In the genomic region with DNA sequence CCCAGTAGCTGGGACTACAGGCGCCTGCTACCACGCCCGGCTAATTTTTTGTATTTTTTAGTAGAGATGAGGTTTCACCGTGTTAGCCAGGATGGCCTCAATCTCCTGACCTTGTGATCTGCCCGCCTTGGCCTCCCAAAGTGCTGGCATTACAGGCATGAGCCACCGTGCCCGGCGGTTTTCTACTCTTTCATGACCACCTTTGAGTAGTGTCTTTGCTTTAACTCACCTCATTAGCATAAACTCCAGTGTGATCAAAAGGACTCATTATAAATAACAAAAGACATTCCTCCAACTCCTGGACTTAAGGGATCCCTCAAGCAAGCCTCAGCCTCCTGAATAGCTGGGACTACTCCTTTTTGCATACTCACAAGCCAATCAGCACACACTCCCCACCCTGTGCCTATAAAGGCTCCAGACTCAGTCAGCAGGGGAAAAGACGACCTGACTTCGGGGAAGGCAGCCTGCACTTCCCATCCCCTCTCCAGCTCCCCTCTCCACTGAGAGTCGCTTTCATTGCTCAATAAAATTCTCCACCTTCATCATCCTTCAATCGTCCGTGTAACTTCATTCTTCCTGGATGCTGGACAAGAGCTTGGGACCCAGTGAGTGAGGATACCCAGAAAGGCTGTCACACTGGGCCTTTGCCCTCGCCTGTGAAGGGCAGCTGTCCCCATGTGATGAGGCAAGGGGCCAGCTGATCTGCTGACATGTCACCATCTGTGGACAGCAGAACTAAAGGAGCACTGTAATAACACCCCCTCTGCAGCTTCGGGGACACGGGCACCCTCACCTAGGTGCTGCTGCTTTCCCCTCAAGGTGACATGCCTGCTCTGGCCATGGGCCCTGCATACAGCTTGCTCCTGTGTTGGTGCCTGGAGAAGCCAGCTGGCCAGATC, we compare ENCODE assay signal across 23 cellular contexts. TPM values are rescaled to one million over a fixed set of nuclear protein-coding genes. Genes with fewer than 3 reads are reported as not detected.
A peak's percentile ranks its signal among the peaks of the same experiment; 100 is the strongest.
DNase-seq lines count a peak whose midpoint lies in the region; ATAC-seq and TF ChIP-seq lines count a peak whose summit lies in the region.
"Had no signal": no experiment of that assay in that cellular context is flagged by ENCODE, and none has a peak within 500 bp of the region (broad histone marks: within the 10 kb centered on the region; RNA-seq: fewer than 3 reads in every experiment).

No MANE protein-coding gene starts in this region.

- no CpG with 5 or more reads among the region's 16 CpGs for WGBS in iPS DF 6.9 (ENCODE audit: insufficient coverage, insufficient read length)

- in situ Hi-C loops in Panc1 (cut with HindIII; ENCODE audit: low pct_unique_long_range_greater_than_20kb, low sequenced_read_pairs), result no loop called here

- TF ChIP-seq CTCF in Panc1 (IDR thresholded peaks at IDR 0.05), result no peak
- TF ChIP-seq CTCF in progenitor cell of endocrine pancreas (IDR thresholded peaks at IDR 0.05; ENCODE audit: unreplicated experiment), result no peak

- H3K9me3 Mint-ChIP-seq in activated CD4-positive, alpha-beta memory T cell treated with anti-CD3 and anti-CD28 coated beads, Interleukin-2, amount 10 ng/mL, durations not matched to agents 7 days and 5 days, result no peaks in the 10 kb centered on the region
- no peaks in the 10 kb centered on the region for H3K9me3 Mint-ChIP-seq in activated CD4-positive, alpha-beta memory T cell treated with anti-CD3 and anti-CD28 coated beads for 36 hours
- no peaks in the 10 kb centered on the region for H3K9me3 Mint-ChIP-seq in progenitor cell of endocrine pancreas (ENCODE audit: low read depth)
- H3K9me3 Mint-ChIP-seq: activated CD4-positive, alpha-beta T cell treated with anti-CD3 and anti-CD28 coated beads, Interleukin-2, amount 10 ng/mL, durations not matched to agents 24 days and 14 days; activated T-cell treated with anti-CD3 and anti-CD28 coated beads, Interleukin-2, amount 50 U/mL, for 72 hours; stimulated activated naive CD8-positive, alpha-beta T cell treated with anti-CD3 and anti-CD28 coated beads, Interleukin-15, amount 100 ng/mL, for 72 hours had no signal

- DNase-seq in activated CD4-positive, alpha-beta memory T cell treated with anti-CD3 and anti-CD28 coated beads, Interleukin-2, amount 10 ng/mL, durations not matched to agents 7 days and 5 days, result no peak
- no peak for DNase-seq in activated CD4-positive, alpha-beta memory T cell treated with anti-CD3 and anti-CD28 coated beads for 36 hours
- DNase-seq in Panc1 (ENCODE audit: low read depth, low spot score) (no peak), iPS DF 6.9 (ENCODE audit: low read depth, low spot score) (peak; percentile 87), progenitor cell of endocrine pancreas (ENCODE audit: low spot score, unreplicated experiment) (no peak), middle frontal gyrus (ENCODE audit: extremely low spot score, low spot score) (no peak), MG63 (no peak), NCI-H128 (lab: John Stamatoyannopoulos, UW; ENCODE audit: unreplicated experiment) (no peak)
- DNase-seq: activated CD4-positive, alpha-beta T cell treated with anti-CD3 and anti-CD28 coated beads, Interleukin-2, amount 10 ng/mL, durations not matched to agents 24 days and 14 days; activated CD8-positive, alpha-beta memory T cell treated with anti-CD3 and anti-CD28 coated beads, Interleukin-2, amount 10 ng/mL, durations not matched to agents 7 days and 5 days; activated naive CD4-positive, alpha-beta T cell treated with anti-CD3 and anti-CD28 coated beads, Interleukin-2, amount 50 U/mL, for 16 hours; activated T-cell treated with anti-CD3 and anti-CD28 coated beads, Interleukin-2, amount 50 U/mL, for 72 hours; DMS79; GM23248; NCI-H1436 treated with DMSO at 0.1 percent for 48 hours; NCI-H510A treated with DMSO at 0.1 percent for 48 hours; SK-N-SH; stimulated activated naive CD8-positive, alpha-beta T cell treated with anti-CD3 and anti-CD28 coated beads, Interleukin-15, amount 100 ng/mL, for 72 hours; thyroid gland had no signal

- H3K4me3 ChIP-seq in Panc1 (ENCODE audit: low read depth in 2 of 2, low read length in 2 of 2) (no peak overlapping the region), iPS DF 6.9 (ENCODE audit: low read length) (no peak overlapping the region), MG63 (no peak overlapping the region)
- H3K4me3 ChIP-seq: coronary artery, GM23248, thyroid gland had no signal

- H3K27ac ChIP-seq in Panc1 (ENCODE audit: low read length), result no peak overlapping the region
- no peak overlapping the region for H3K27ac ChIP-seq in iPS DF 6.9 (ENCODE audit: low read length)
- H3K27ac ChIP-seq: 22Rv1, coronary artery, GM23248, KMS-11, RWPE1, thyroid gland had no signal

- BruUV-seq in Panc1 (replicated peaks; lab: Mats Ljungman, UMichigan), result no TSS peak

- H3K4me3 Mint-ChIP-seq in activated CD4-positive, alpha-beta memory T cell treated with anti-CD3 and anti-CD28 coated beads, Interleukin-2, amount 10 ng/mL, durations not matched to agents 7 days and 5 days, result no peak overlapping the region
- H3K4me3 Mint-ChIP-seq in activated CD4-positive, alpha-beta memory T cell treated with anti-CD3 and anti-CD28 coated beads for 36 hours, result no peak overlapping the region
- no peak overlapping the region for H3K4me3 Mint-ChIP-seq in progenitor cell of endocrine pancreas (ENCODE audit: low read depth)
- H3K4me3 Mint-ChIP-seq: activated CD4-positive, alpha-beta T cell treated with anti-CD3 and anti-CD28 coated beads, Interleukin-2, amount 10 ng/mL, durations not matched to agents 24 days and 14 days; activated CD8-positive, alpha-beta memory T cell treated with anti-CD3 and anti-CD28 coated beads, Interleukin-2, amount 10 ng/mL, durations not matched to agents 7 days and 5 days; activated T-cell treated with anti-CD3 and anti-CD28 coated beads, Interleukin-2, amount 50 U/mL, for 72 hours; stimulated activated naive CD8-positive, alpha-beta T cell treated with anti-CD3 and anti-CD28 coated beads, Interleukin-15, amount 100 ng/mL, for 72 hours had no signal

- CTCF ChIA-PET in activated CD4-positive, alpha-beta memory T cell treated with anti-CD3 and anti-CD28 coated beads, Interleukin-2, amount 10 ng/mL, durations not matched to agents 7 days and 5 days (lab: Charles Lee), result interaction anchor here (1.1 kb wide), 1 partner anchor 112 kb away, joined by 3 read pairs; no protein-coding TSS in a partner anchor
- CTCF ChIA-PET in activated CD4-positive, alpha-beta memory T cell treated with anti-CD3 and anti-CD28 coated beads for 36 hours (lab: Charles Lee), result no interaction called here
- CTCF ChIA-PET in Panc1 (lab: Charles Lee), result interaction anchor here (0.5 kb wide), 1 partner anchor 34 kb away, joined by 10 read pairs; no protein-coding TSS in a partner anchor

- H3K36me3 ChIP-seq in Panc1 (ENCODE audit: control insufficient read depth, insufficient read depth, low read length), result no peaks in the 10 kb centered on the region
- no peaks in the 10 kb centered on the region for H3K36me3 ChIP-seq in iPS DF 6.9 (ENCODE audit: control insufficient read depth, insufficient read depth, low read length)
- no peaks in the 10 kb centered on the region for H3K36me3 ChIP-seq in MG63
- H3K36me3 ChIP-seq: thyroid gland had no signal

- peak overlapping the region; percentile 40 for H3K27ac Mint-ChIP-seq in activated CD4-positive, alpha-beta memory T cell treated with anti-CD3 and anti-CD28 coated beads, Interleukin-2, amount 10 ng/mL, durations not matched to agents 7 days and 5 days
- no peak overlapping the region for H3K27ac Mint-ChIP-seq in activated CD4-positive, alpha-beta memory T cell treated with anti-CD3 and anti-CD28 coated beads for 36 hours
- peak overlapping the region; percentile 37 for H3K27ac Mint-ChIP-seq in progenitor cell of endocrine pancreas
- H3K27ac Mint-ChIP-seq: activated CD4-positive, alpha-beta T cell treated with anti-CD3 and anti-CD28 coated beads, Interleukin-2, amount 10 ng/mL, durations not matched to agents 24 days and 14 days; activated CD8-positive, alpha-beta memory T cell treated with anti-CD3 and anti-CD28 coated beads, Interleukin-2, amount 10 ng/mL, durations not matched to agents 7 days and 5 days; activated T-cell treated with anti-CD3 and anti-CD28 coated beads, Interleukin-2, amount 50 U/mL, for 72 hours had no signal

- H3K36me3 Mint-ChIP-seq in activated CD4-positive, alpha-beta memory T cell treated with anti-CD3 and anti-CD28 coated beads, Interleukin-2, amount 10 ng/mL, durations not matched to agents 7 days and 5 days (ENCODE audit: low read depth), result no peaks in the 10 kb centered on the region
- no peaks in the 10 kb centered on the region for H3K36me3 Mint-ChIP-seq in activated CD4-positive, alpha-beta memory T cell treated with anti-CD3 and anti-CD28 coated beads for 36 hours
- no peaks in the 10 kb centered on the region for H3K36me3 Mint-ChIP-seq in progenitor cell of endocrine pancreas (ENCODE audit: insufficient read depth)
- H3K36me3 Mint-ChIP-seq: activated CD8-positive, alpha-beta memory T cell treated with anti-CD3 and anti-CD28 coated beads, Interleukin-2, amount 10 ng/mL, durations not matched to agents 7 days and 5 days had no signal

- ATAC-seq in Panc1, result peak; percentile 30; the same call in 1 of the 2 replicates
- ATAC-seq: activated CD8-positive, alpha-beta memory T cell treated with anti-CD3 and anti-CD28 coated beads, Interleukin-2, amount 10 ng/mL, durations not matched to agents 7 days and 5 days; activated T-cell treated with anti-CD3 and anti-CD28 coated beads, Interleukin-2, amount 50 U/mL, for 72 hours; stimulated activated naive CD8-positive, alpha-beta T cell treated with anti-CD3 and anti-CD28 coated beads, Interleukin-15, amount 100 ng/mL, for 72 hours had no signal

- H3K4me1 ChIP-seq in Panc1 (ENCODE audit: control insufficient read depth, insufficient read depth, low read length), result no peaks in the 10 kb centered on the region
- H3K4me1 ChIP-seq in iPS DF 6.9 (ENCODE audit: control insufficient read depth, insufficient read depth, low read length), result peaks cover 6% of the 10 kb centered on the region
- H3K4me1 ChIP-seq: thyroid gland had no signal

- no peaks in the 10 kb centered on the region for H3K27me3 ChIP-seq in Panc1 (ENCODE audit: control insufficient read depth, insufficient read depth, low read length)
- H3K27me3 ChIP-seq in iPS DF 6.9 (ENCODE audit: control insufficient read depth, insufficient read depth, low read length), result no peaks in the 10 kb centered on the region
- no peaks in the 10 kb centered on the region for H3K27me3 ChIP-seq in MG63
- H3K27me3 ChIP-seq: thyroid gland had no signal

- no peaks in the 10 kb centered on the region for H3K9me3 ChIP-seq in Panc1 (ENCODE audit: control insufficient read depth, insufficient read depth, low read depth, low read length)
- no peaks in the 10 kb centered on the region for H3K9me3 ChIP-seq in iPS DF 6.9 (ENCODE audit: control insufficient read depth, insufficient read depth, low read length)
- H3K9me3 ChIP-seq in MG63, result no peaks in the 10 kb centered on the region
- H3K9me3 ChIP-seq: SK-N-SH, thyroid gland had no signal

- peaks cover 15% of the 10 kb centered on the region for H3K4me1 Mint-ChIP-seq in activated CD4-positive, alpha-beta memory T cell treated with anti-CD3 and anti-CD28 coated beads, Interleukin-2, amount 10 ng/mL, durations not matched to agents 7 days and 5 days
- peaks cover 4% of the 10 kb centered on the region for H3K4me1 Mint-ChIP-seq in activated CD4-positive, alpha-beta memory T cell treated with anti-CD3 and anti-CD28 coated beads for 36 hours (ENCODE audit: low read depth)
- H3K4me1 Mint-ChIP-seq in progenitor cell of endocrine pancreas (ENCODE audit: low read depth), result peaks cover 3% of the 10 kb centered on the region

- POLR2A ChIA-PET in activated CD4-positive, alpha-beta memory T cell treated with anti-CD3 and anti-CD28 coated beads, Interleukin-2, amount 10 ng/mL, durations not matched to agents 7 days and 5 days (lab: Charles Lee), result no interaction called here
- POLR2A ChIA-PET in activated CD4-positive, alpha-beta memory T cell treated with anti-CD3 and anti-CD28 coated beads for 36 hours (lab: Charles Lee), result no interaction called here
- POLR2A ChIA-PET in Panc1 (lab: Charles Lee), result interaction anchor here (0.6 kb wide), 1 partner anchor 352 kb away, joined by 6 read pairs; no protein-coding TSS in a partner anchor

- intact Hi-C loops in activated CD4-positive, alpha-beta memory T cell treated with anti-CD3 and anti-CD28 coated beads for 36 hours (cut with micrococcal nuclease), result no loop called here
- intact Hi-C loops in Panc1 (cut with micrococcal nuclease; ENCODE audit: unreplicated experiment), result no loop called here

- no peaks in the 10 kb centered on the region for H3K27me3 Mint-ChIP-seq in activated CD4-positive, alpha-beta memory T cell treated with anti-CD3 and anti-CD28 coated beads, Interleukin-2, amount 10 ng/mL, durations not matched to agents 7 days and 5 days
- H3K27me3 Mint-ChIP-seq in activated CD4-positive, alpha-beta memory T cell treated with anti-CD3 and anti-CD28 coated beads for 36 hours, result no peaks in the 10 kb centered on the region
- H3K27me3 Mint-ChIP-seq in progenitor cell of endocrine pancreas, result peaks cover 12% of the 10 kb centered on the region
- H3K27me3 Mint-ChIP-seq: stimulated activated naive CD8-positive, alpha-beta T cell treated with anti-CD3 and anti-CD28 coated beads, Interleukin-15, amount 100 ng/mL, for 72 hours had no signal

RNA-seq across cellular contexts. Expression of gene EIF4H, which starts 35.0 kb away (rescaled TPM):
- 100 to 1,000 TPM; 295 to 320 TPM for total RNA-seq in activated CD4-positive, alpha-beta memory T cell treated with anti-CD3 and anti-CD28 coated beads, Interleukin-2, amount 10 ng/mL, durations not matched to agents 7 days and 5 days
- total RNA-seq in activated CD4-positive, alpha-beta memory T cell treated with anti-CD3 and anti-CD28 coated beads for 36 hours, result 100 to 1,000 TPM; 400 to 410 TPM
- total RNA-seq in Panc1 (2021; ENCODE audit: unreplicated experiment) (318 TPM), progenitor cell of endocrine pancreas (213 and 220 TPM in 2 replicates)
- polyA plus RNA-seq in Panc1 (2012; ENCODE audit: insufficient read length), result 295 TPM
- 300 and 364 TPM in 2 replicates for total RNA-seq in MG63 (2014; rRNA removed; shearing (Covaris generic); ENCODE audit: low replicate concordance)

RNA-seq across cellular contexts. Expression of gene LIMK1, which starts 55.6 kb away (rescaled TPM):
- total RNA-seq in activated CD4-positive, alpha-beta memory T cell treated with anti-CD3 and anti-CD28 coated beads, Interleukin-2, amount 10 ng/mL, durations not matched to agents 7 days and 5 days, result 10 to 100 TPM; 22.5 to 26.1 TPM
- 10 to 100 TPM; 16.4 to 16.9 TPM for total RNA-seq in activated CD4-positive, alpha-beta memory T cell treated with anti-CD3 and anti-CD28 coated beads for 36 hours
- 59.6 TPM for total RNA-seq in Panc1 (2021; ENCODE audit: unreplicated experiment)
- 83.9 TPM for polyA plus RNA-seq in Panc1 (2012; ENCODE audit: insufficient read length)
- total RNA-seq in progenitor cell of endocrine pancreas, result 62.7 and 65.1 TPM in 2 replicates
- 13.2 and 26.9 TPM in 2 replicates for total RNA-seq in MG63 (2014; rRNA removed; shearing (Covaris generic); ENCODE audit: low replicate concordance)
